30 cellular contexts compared by ENCODE assay signal in genomic region chr18:10053861-10054260, GRCh38.
"Had no signal": no experiment of that assay in that cellular context is flagged by ENCODE, and none has a peak within 500 bp of the region (broad histone marks: within the 10 kb centered on the region; RNA-seq: fewer than 3 reads in every experiment).

No MANE protein-coding gene starts in this region.

- DNase-seq: activated CD4-positive, alpha-beta memory T cell treated with anti-CD3 and anti-CD28 coated beads, Interleukin-2, amount 10 ng/mL, durations not matched to agents 7 days and 5 days; activated CD4-positive, alpha-beta T cell treated with anti-CD3 and anti-CD28 coated beads for 1 hour; activated CD4-positive, alpha-beta T cell treated with anti-CD3 and anti-CD28 coated beads for 48 hours; activated CD4-positive, CD25-positive, alpha-beta regulatory T cell; activated CD8-positive, alpha-beta memory T cell treated with anti-CD3 and anti-CD28 coated beads for 24 hours; activated CD8-positive, alpha-beta memory T cell treated with anti-CD3 and anti-CD28 coated beads, Interleukin-2, amount 10 ng/mL, durations not matched to agents 7 days and 5 days; activated CD8-positive, alpha-beta memory T cell treated with anti-CD3 and anti-CD28 coated beads, Interleukin-2, amount 50 U/mL, for 48 hours; activated effector memory CD4-positive, alpha-beta T cell treated with Interleukin-2 at 50 U/mL for 16 hours; activated naive CD4-positive, alpha-beta T cell treated with anti-CD3 and anti-CD28 coated beads, Interleukin-2, amount 50 U/mL, for 16 hours; activated naive CD8-positive, alpha-beta T cell treated with anti-CD3 and anti-CD28 coated beads for 36 hours; activated T-cell treated with anti-CD3 and anti-CD28 coated beads, Interleukin-2, amount 50 U/mL, for 48 hours; amniotic stem cell; aorta; brain microvascular endothelial cell; central memory CD4-positive, alpha-beta T cell; Kasumi-1; KG1; MM.1S; MV-4-11; NCI-H1092; NCI-H1436 treated with DMSO at 0.1 percent for 48 hours; NCI-H187 treated with DMSO at 0.1 percent for 48 hours; NCI-H2081; NCI-H345; NCI-H526; NCI-H774; SW 1271; T-helper 1 cell; T-helper 2 cell; T-helper 9 cell had no signal

- H3K27ac Mint-ChIP-seq: activated CD4-positive, alpha-beta memory T cell treated with anti-CD3 and anti-CD28 coated beads, Interleukin-2, amount 10 ng/mL, durations not matched to agents 7 days and 5 days; activated CD8-positive, alpha-beta memory T cell treated with anti-CD3 and anti-CD28 coated beads, Interleukin-2, amount 10 ng/mL, durations not matched to agents 7 days and 5 days; activated naive CD8-positive, alpha-beta T cell treated with anti-CD3 and anti-CD28 coated beads for 36 hours had no signal

- H3K4me1 Mint-ChIP-seq: activated CD4-positive, alpha-beta memory T cell treated with anti-CD3 and anti-CD28 coated beads, Interleukin-2, amount 10 ng/mL, durations not matched to agents 7 days and 5 days; activated CD8-positive, alpha-beta memory T cell treated with anti-CD3 and anti-CD28 coated beads, Interleukin-2, amount 10 ng/mL, durations not matched to agents 7 days and 5 days had no signal

- H3K4me3 Mint-ChIP-seq: activated CD4-positive, alpha-beta memory T cell treated with anti-CD3 and anti-CD28 coated beads, Interleukin-2, amount 10 ng/mL, durations not matched to agents 7 days and 5 days; activated CD8-positive, alpha-beta memory T cell treated with anti-CD3 and anti-CD28 coated beads, Interleukin-2, amount 10 ng/mL, durations not matched to agents 7 days and 5 days; activated naive CD8-positive, alpha-beta T cell treated with anti-CD3 and anti-CD28 coated beads for 36 hours had no signal

- H3K9me3 Mint-ChIP-seq: activated CD4-positive, alpha-beta memory T cell treated with anti-CD3 and anti-CD28 coated beads, Interleukin-2, amount 10 ng/mL, durations not matched to agents 7 days and 5 days; activated naive CD8-positive, alpha-beta T cell treated with anti-CD3 and anti-CD28 coated beads for 36 hours had no signal

- H3K27me3 Mint-ChIP-seq: activated CD4-positive, alpha-beta memory T cell treated with anti-CD3 and anti-CD28 coated beads, Interleukin-2, amount 10 ng/mL, durations not matched to agents 7 days and 5 days; activated CD8-positive, alpha-beta memory T cell treated with anti-CD3 and anti-CD28 coated beads, Interleukin-2, amount 10 ng/mL, durations not matched to agents 7 days and 5 days; activated naive CD8-positive, alpha-beta T cell treated with anti-CD3 and anti-CD28 coated beads for 36 hours had no signal

- H3K36me3 Mint-ChIP-seq: activated CD8-positive, alpha-beta memory T cell treated with anti-CD3 and anti-CD28 coated beads, Interleukin-2, amount 10 ng/mL, durations not matched to agents 7 days and 5 days; activated naive CD8-positive, alpha-beta T cell treated with anti-CD3 and anti-CD28 coated beads for 36 hours had no signal
